ENCODE assay signal across 19 cellular contexts in genomic region chr6:156830126-156830525, GRCh38.
"Had no signal": no experiment of that assay in that cellular context is flagged by ENCODE, and none has a peak within 500 bp of the region (broad histone marks: within the 10 kb centered on the region; RNA-seq: fewer than 3 reads in every experiment).

No MANE protein-coding gene starts in this region.

- DNase-seq: colonic mucosa; cortex of kidney; effector CD8-positive, alpha-beta T cell; effector memory CD8-positive, alpha-beta T cell; endodermal cell; glutamatergic neuron; head of caudate nucleus; heart right ventricle; hippocampal formation; left cardiac atrium; left lung; left ventricle myocardium superior; lower lobe of right lung; mesendoderm; midbrain; naive thymus-derived CD4-positive, alpha-beta T cell had no signal

- H3K9me3 Mint-ChIP-seq: dendritic cell treated with granulocyte-macrophage colony-stimulating factor and Interleukin-4, amounts not matched to agents 40 ng/mL and 50 ng/mL, for 4 days; effector memory CD8-positive, alpha-beta T cell; endodermal cell; naive thymus-derived CD4-positive, alpha-beta T cell had no signal

- H3K36me3 ChIP-seq: colonic mucosa had no signal

- H3K27me3 Mint-ChIP-seq: dendritic cell treated with granulocyte-macrophage colony-stimulating factor and Interleukin-4, amounts not matched to agents 40 ng/mL and 50 ng/mL, for 4 days; effector memory CD8-positive, alpha-beta T cell; naive thymus-derived CD4-positive, alpha-beta T cell had no signal

- H3K9me3 ChIP-seq: colonic mucosa, heart right ventricle, left lung, lower lobe of right lung had no signal

- H3K27ac Mint-ChIP-seq: dendritic cell treated with granulocyte-macrophage colony-stimulating factor and Interleukin-4, amounts not matched to agents 40 ng/mL and 50 ng/mL, for 4 days; endodermal cell had no signal

- H3K27me3 ChIP-seq: colonic mucosa, foreskin keratinocyte, heart right ventricle, left lung had no signal

- H3K4me3 Mint-ChIP-seq: dendritic cell treated with granulocyte-macrophage colony-stimulating factor and Interleukin-4, amounts not matched to agents 40 ng/mL and 50 ng/mL, for 4 days; effector memory CD8-positive, alpha-beta T cell; endodermal cell had no signal

- H3K4me3 ChIP-seq: colonic mucosa, heart right ventricle, left lung, lower lobe of right lung had no signal

- ATAC-seq: effector memory CD8-positive, alpha-beta T cell; esophagus mucosa; foreskin keratinocyte; heart right ventricle; left cardiac atrium; left lung; left ventricle myocardium superior; lower lobe of right lung; naive thymus-derived CD4-positive, alpha-beta T cell had no signal

- H3K27ac ChIP-seq: colonic mucosa, foreskin keratinocyte, left lung, lower lobe of right lung had no signal

- H3K4me1 ChIP-seq: colonic mucosa had no signal
